In the genomic region with DNA sequence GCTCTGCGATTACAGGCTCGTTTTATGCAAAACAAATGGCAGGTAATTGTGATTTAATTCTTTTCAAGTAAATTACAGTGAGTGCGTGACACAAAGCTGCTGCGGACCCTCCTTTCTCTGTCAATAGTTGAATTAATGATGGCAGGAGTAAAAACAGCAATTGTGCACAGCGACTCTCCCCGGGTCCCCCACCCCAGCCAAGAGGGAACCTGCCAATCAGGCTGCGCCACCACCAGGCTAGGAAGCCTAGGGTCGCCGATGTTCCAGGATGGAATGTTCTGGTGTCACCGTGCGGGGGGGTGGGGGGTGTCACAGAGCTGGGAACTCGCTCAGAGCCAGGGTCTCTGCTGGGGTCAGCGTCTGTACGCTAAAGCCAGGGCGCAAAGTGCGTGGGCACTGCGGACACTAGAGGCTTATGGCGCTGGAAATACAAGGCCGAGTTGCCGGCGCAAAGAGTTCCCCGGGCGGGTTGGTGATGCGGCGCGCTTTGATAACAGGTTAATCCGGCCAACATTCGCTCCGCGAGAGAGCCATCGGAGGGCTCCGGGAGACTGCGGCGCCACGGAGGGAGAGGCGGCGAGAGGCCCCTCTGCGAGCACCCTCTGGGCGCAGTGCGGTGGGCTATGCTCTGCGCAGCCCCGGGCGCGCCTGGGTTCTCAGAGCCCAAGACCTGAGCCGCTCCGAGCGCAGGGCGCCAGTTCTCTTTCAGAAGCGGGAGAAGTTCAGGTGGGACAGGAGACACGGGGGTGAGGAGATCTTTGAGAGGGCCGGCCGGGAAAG, we compare ENCODE assay signal across 22 cellular contexts.
DNase-seq lines count a peak whose midpoint lies in the region; ATAC-seq, FAIRE-seq and TF ChIP-seq lines count a peak whose summit lies in the region.
"Had no signal": no experiment of that assay in that cellular context is flagged by ENCODE, and none has a peak within 500 bp of the region (broad histone marks: within the 10 kb centered on the region; RNA-seq: fewer than 3 reads in every experiment).

No MANE protein-coding gene starts in this region.

- H3K27me3 Mint-ChIP-seq in neural crest cell (ENCODE audit: low read depth), result peaks cover 55% of the 10 kb centered on the region

- no peak for TF ChIP-seq CTCF in hepatocyte (IDR thresholded peaks at IDR 0.05; ENCODE audit: poor library complexity)
- no peak for TF ChIP-seq CTCF in neural crest cell (conservative IDR thresholded peaks at IDR 0.05)

- H3K9me3 Mint-ChIP-seq in neural crest cell, result no peaks in the 10 kb centered on the region
- H3K9me3 Mint-ChIP-seq: activated CD8-positive, alpha-beta T cell treated with anti-CD3 and anti-CD28 coated beads for 36 hours; activated T-cell treated with anti-CD3 and anti-CD28 coated beads, Interleukin-2, amount 50 U/mL, for 24 hours had no signal

- H3K4me1 Mint-ChIP-seq in neural crest cell, result peaks cover 5% of the 10 kb centered on the region

- WGBS in hepatocyte (ENCODE audit: low lambda C conversion rate, missing lambda C conversion rate), result 16% methylated on average over 50 of the region's 52 CpGs

- H3K9me3 ChIP-seq in NT2/D1 (ENCODE audit: insufficient read depth, low read length) (no peaks in the 10 kb centered on the region), hepatocyte (ENCODE audit: low read depth) (no peaks in the 10 kb centered on the region)
- H3K9me3 ChIP-seq: BLaER1, esophagus squamous epithelium, lower lobe of right lung, right atrium auricular region had no signal

- H3K27me3 ChIP-seq in H7 (ENCODE audit: control insufficient read depth, insufficient read depth, low read length) (peaks cover 20% of the 10 kb centered on the region), NT2/D1 (ENCODE audit: insufficient read depth, insufficient read length) (peaks cover 30% of the 10 kb centered on the region), hepatocyte (peaks cover 72% of the 10 kb centered on the region)
- H3K27me3 ChIP-seq: BLaER1 had no signal

- peak overlapping the region; percentile 41; the same call in 1 of the 2 replicates for H3K4me3 ChIP-seq in H7 (ENCODE audit: insufficient read depth, low read depth, low read length)
- peak overlapping the region; percentile 22 for H3K4me3 ChIP-seq in NT2/D1 (ENCODE audit: insufficient read length, low read depth)
- no peak overlapping the region for H3K4me3 ChIP-seq in hepatocyte
- H3K4me3 ChIP-seq: BLaER1, esophagus squamous epithelium, lower lobe of right lung, right atrium auricular region had no signal

- peak overlapping the region; percentile 60 for H2AFZ ChIP-seq in hepatocyte

- no peak overlapping the region for H3K27ac Mint-ChIP-seq in neural crest cell (ENCODE audit: unreplicated experiment)
- H3K27ac Mint-ChIP-seq: activated CD8-positive, alpha-beta T cell treated with anti-CD3 and anti-CD28 coated beads for 36 hours; activated T-cell treated with anti-CD3 and anti-CD28 coated beads, Interleukin-2, amount 50 U/mL, for 24 hours had no signal

- H3K4me3 Mint-ChIP-seq in neural crest cell, result peak overlapping the region; percentile 47
- H3K4me3 Mint-ChIP-seq: activated CD8-positive, alpha-beta T cell treated with anti-CD3 and anti-CD28 coated beads for 36 hours; activated T-cell treated with anti-CD3 and anti-CD28 coated beads, Interleukin-2, amount 50 U/mL, for 24 hours had no signal

- H3K4me2 ChIP-seq in hepatocyte, result peak overlapping the region; percentile 75
- H3K4me2 ChIP-seq: BLaER1 had no signal

- ATAC-seq in left ventricle myocardium superior, result no peak
- ATAC-seq: activated CD8-positive, alpha-beta T cell treated with anti-CD3 and anti-CD28 coated beads for 36 hours had no signal

- H3K36me3 Mint-ChIP-seq in neural crest cell (ENCODE audit: low read depth), result no peaks in the 10 kb centered on the region

- no peaks in the 10 kb centered on the region for H3K9me2 ChIP-seq in hepatocyte (replicated peaks; ENCODE audit: insufficient read depth)

- FAIRE-seq in urothelium cell line (lab: Jason Lieb, UNC), result no peak

- H3K9ac ChIP-seq in NT2/D1 (ENCODE audit: insufficient read length, low read depth), result no peak overlapping the region
- H3K9ac ChIP-seq: BLaER1 had no signal

- intact Hi-C loops in left ventricle myocardium superior (cut with micrococcal nuclease), result no loop called here

- H3K27ac ChIP-seq in hepatocyte, result no peak overlapping the region
- H3K27ac ChIP-seq: BLaER1, esophagus squamous epithelium, lower lobe of right lung, right atrium auricular region had no signal

- no peaks in the 10 kb centered on the region for H4K20me1 ChIP-seq in hepatocyte (ENCODE audit: insufficient read depth, poor library complexity, severe bottlenecking)
- H4K20me1 ChIP-seq: BLaER1 had no signal

- H3K36me3 ChIP-seq in H7 (replicated peaks; ENCODE audit: control insufficient read depth, insufficient read depth, low read length), result no peaks in the 10 kb centered on the region
- no peaks in the 10 kb centered on the region for H3K36me3 ChIP-seq in NT2/D1 (ENCODE audit: insufficient read depth, insufficient read length, low read length)
- no peaks in the 10 kb centered on the region for H3K36me3 ChIP-seq in hepatocyte (replicated peaks; ENCODE audit: insufficient read depth, low read depth)
- H3K36me3 ChIP-seq: BLaER1, esophagus squamous epithelium, lower lobe of right lung, right atrium auricular region had no signal

- DNase-seq in H7 (peak; percentile 67), NT2/D1 (ENCODE audit: low read depth, low spot score) (no peak), hepatocyte (ENCODE audit: low spot score) (no peak), neural crest cell (ENCODE audit: low read depth, low spot score) (peak; percentile 12), NCI-H2081 (lab: John Stamatoyannopoulos, UW) (no peak), glomerular visceral epithelial cell (ENCODE audit: extremely low spot score) (no peak), urothelium cell line (ENCODE audit: low spot score) (no peak), left ventricle myocardium superior (no peak)
- DNase-seq: activated CD8-positive, alpha-beta T cell treated with anti-CD3 and anti-CD28 coated beads for 36 hours; activated naive CD4-positive, alpha-beta T cell treated with Interleukin-2 at 50 U/mL for 16 hours; activated T-cell treated with anti-CD3 and anti-CD28 coated beads, Interleukin-2, amount 50 U/mL, for 24 hours; Calu3; central memory CD4-positive, alpha-beta T cell; esophagus squamous epithelium; IMR-90; lower lobe of right lung; NCI-H187; occipital lobe; stimulated activated CD4-positive, alpha-beta T cell treated with anti-CD3 and anti-CD28 coated beads, Interleukin-15, amount 100 ng/mL, for 24 hours; T1000 had no signal

- H3K79me2 ChIP-seq in hepatocyte, result no peaks in the 10 kb centered on the region

- H3K4me1 ChIP-seq in NT2/D1 (ENCODE audit: insufficient read depth, insufficient read length) (no peaks in the 10 kb centered on the region), hepatocyte (ENCODE audit: insufficient read depth) (peaks cover 7% of the 10 kb centered on the region)
- H3K4me1 ChIP-seq: esophagus squamous epithelium, lower lobe of right lung, right atrium auricular region had no signal

Comparison
In these comparisons a context has a peak if more than half of its experiments do, and no peak if none do; other contexts are left out.
1. DNase-seq: peak in H7 (single experiment) and neural crest cell (single experiment); none in NT2/D1 (single experiment), hepatocyte (single experiment), NCI-H2081 (0 of 2), glomerular visceral epithelial cell (single experiment), urothelium cell line (single experiment) and left ventricle myocardium superior (single experiment).